Comparison of ENCODE assay signal across 1 cellular context in genomic region chr18:27149240-27149639, GRCh38. TPM values are rescaled to one million over a fixed set of nuclear protein-coding genes. Genes with fewer than 3 reads are reported as not detected.
"Had no signal": no experiment of that assay in that cellular context is flagged by ENCODE, and none has a peak within 500 bp of the region (broad histone marks: within the 10 kb centered on the region; RNA-seq: fewer than 3 reads in every experiment).

No MANE protein-coding gene starts in this region.

RNA-seq across cellular contexts. Expression of gene CHST9, which starts 35.9 kb away (rescaled TPM):
- total RNA-seq: subcutaneous adipose tissue had no signal
